ENCODE assay signal across 13 cellular contexts in the genomic region with DNA sequence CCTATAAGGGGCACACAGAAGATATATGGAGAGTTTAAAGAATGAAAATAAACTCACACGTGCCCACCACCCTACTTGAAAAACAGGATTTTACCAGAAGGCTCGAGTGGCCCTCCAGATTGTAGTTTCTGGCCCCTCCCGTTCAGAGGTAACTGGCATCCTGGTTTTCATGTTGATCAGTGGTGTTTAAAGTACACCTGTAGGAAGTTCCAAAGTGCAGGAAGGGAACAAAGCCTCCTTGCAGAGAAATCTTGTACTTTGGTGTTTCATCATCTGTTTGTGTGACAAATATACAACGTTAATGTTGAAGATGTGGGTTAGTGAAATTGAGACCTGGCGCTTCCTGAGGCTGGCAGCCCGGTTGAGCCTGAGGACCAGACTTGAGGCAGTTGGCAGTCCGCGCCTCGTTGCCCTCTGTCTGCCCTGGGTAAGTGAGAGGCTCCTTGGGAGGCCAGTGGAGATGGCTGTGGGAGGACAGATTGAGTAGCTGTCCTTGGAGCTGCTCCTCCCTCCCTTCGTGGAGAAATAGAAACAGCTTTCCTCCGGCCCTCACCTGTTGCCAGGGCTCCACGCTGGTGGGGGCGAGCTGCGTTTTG. TPM values are rescaled to one million over a fixed set of nuclear protein-coding genes. Genes with fewer than 3 reads are reported as not detected.
"Had no signal": no experiment of that assay in that cellular context is flagged by ENCODE, and none has a peak within 500 bp of the region (broad histone marks: within the 10 kb centered on the region; RNA-seq: fewer than 3 reads in every experiment).

No MANE protein-coding gene starts in this region.

RNA-seq across cellular contexts. Expression of a gene that starts 19.2 kb away (rescaled TPM):
- total RNA-seq: activated CD4-positive, alpha-beta memory T cell treated with anti-CD3 and anti-CD28 coated beads for 36 hours; activated CD4-positive, alpha-beta T cell treated with anti-CD3 and anti-CD28 coated beads for 36 hours; activated CD4-positive, alpha-beta T cell treated with anti-CD3 and anti-CD28 coated beads, Interleukin-2, amount 10 ng/mL, durations not matched to agents 24 days and 14 days; activated CD8-positive, alpha-beta memory T cell treated with anti-CD3 and anti-CD28 coated beads for 36 hours; activated CD8-positive, alpha-beta memory T cell treated with anti-CD3 and anti-CD28 coated beads, Interleukin-2, amount 10 ng/mL, durations not matched to agents 7 days and 5 days; activated CD8-positive, alpha-beta T cell treated with anti-CD3 and anti-CD28 coated beads, Interleukin-2, amount 10 ng/mL, durations not matched to agents 7 days and 5 days; activated naive CD8-positive, alpha-beta T cell treated with anti-CD3 and anti-CD28 coated beads for 36 hours; activated T-helper 2 cell treated with anti-CD3 and anti-CD28 coated beads, Interferon-gamma antibody, Interleukin-2, Interleukin-4, amounts not matched to agents 10 μg/mL and 5 μg/mL and 100 μg/mL, durations not matched to agents 14 hours and 24 hours and 36 hours; adrenal gland; aorta; dermis microvascular lymphatic vessel endothelial cell; epithelial cell of proximal tubule; esophagus mucosa had no signal
